13 cellular contexts compared by ENCODE assay signal in the genomic region with DNA sequence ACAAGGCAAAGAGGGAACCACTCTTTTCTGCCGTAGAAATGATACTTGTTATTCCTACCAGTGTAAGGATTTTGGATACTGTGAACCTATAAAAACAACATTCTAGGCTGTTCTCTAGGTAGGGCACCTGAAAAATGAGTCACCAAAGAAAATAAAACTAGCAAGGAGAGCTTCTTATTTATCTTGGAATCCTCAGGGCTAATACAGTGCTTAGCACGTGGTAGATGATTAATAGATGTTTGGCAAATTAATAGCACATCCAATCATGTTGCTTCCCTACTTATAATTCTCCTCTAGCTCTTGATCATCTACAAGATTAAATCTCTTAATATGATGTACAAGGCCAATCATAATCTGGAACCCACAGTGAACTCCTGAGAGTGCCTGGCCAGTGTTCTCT.
DNase-seq lines count a peak whose midpoint lies in the region; ATAC-seq and TF ChIP-seq lines count a peak whose summit lies in the region.
"Had no signal": no experiment of that assay in that cellular context is flagged by ENCODE, and none has a peak within 500 bp of the region (broad histone marks: within the 10 kb centered on the region; RNA-seq: fewer than 3 reads in every experiment).

No MANE protein-coding gene starts in this region.

- peaks cover 90% of the 10 kb centered on the region for H3K4me1 Mint-ChIP-seq in CD4-positive, alpha-beta T cell (ENCODE audit: low read depth)
- H3K4me1 Mint-ChIP-seq in naive thymus-derived CD4-positive, alpha-beta T cell, result peaks cover 58 to 95% (median 87%) of the 10 kb centered on the region in 7 donors

- H2AFZ ChIP-seq in IMR-90 (replicated peaks; ENCODE audit: low read length, poor library complexity) (no peak overlapping the region), mammary epithelial cell (ENCODE audit: low read depth, low read length) (no peak overlapping the region)

- H3K36me3 ChIP-seq in IMR-90 (ENCODE audit: control insufficient read depth, insufficient read depth, low read length) (peaks cover under 1% of the 10 kb centered on the region; the same call in 1 of the 2 replicates), mammary epithelial cell (ENCODE audit: insufficient read depth, low read length) (no peaks in the 10 kb centered on the region)
- no peaks in the 10 kb centered on the region for H3K36me3 ChIP-seq in naive thymus-derived CD4-positive, alpha-beta T cell (ENCODE audit: control insufficient read depth in 2 of 3, insufficient read depth in 3 of 3, low read length in 3 of 3)

- POLR2A ChIA-PET in CD4-positive, alpha-beta T cell (lab: Charles Lee), result interaction anchor here (1.0 to 1.7 kb wide), 2 partner anchors 16 to 75 kb away, joined by 4 to 5 read pairs; no protein-coding TSS in a partner anchor
- POLR2A ChIA-PET in IMR-90 (lab: Charles Lee; ENCODE audit: unreplicated experiment), result interaction anchor here (1.1 kb wide), 1 partner anchor 73 kb away, joined by 3 read pairs; a partner anchor contains a TSS
- POLR2A ChIA-PET in naive thymus-derived CD4-positive, alpha-beta T cell (lab: Charles Lee), result interaction anchor here (0.7 to 1.0 kb wide), 2 partner anchors 12 to 124 kb away, joined by 3 read pairs; no protein-coding TSS in a partner anchor

- no peak overlapping the region for H2AK5ac ChIP-seq in IMR-90 (ENCODE audit: low read depth, low read length)

- TF ChIP-seq POLR2A in IMR-90 (IDR thresholded peaks at IDR 0.05; ENCODE audit: low read depth, low read length), result no peak

- no peaks in the 10 kb centered on the region for H3K9me3 Mint-ChIP-seq in CD4-positive, alpha-beta T cell
- H3K9me3 Mint-ChIP-seq in naive thymus-derived CD4-positive, alpha-beta T cell, result peaks cover 0 to 1% (median 0%) of the 10 kb centered on the region in 11 donors

- no peak overlapping the region for H3K14ac ChIP-seq in IMR-90 (replicated peaks; ENCODE audit: low read depth, low read length)

- H3K4me1 ChIP-seq in IMR-90 (ENCODE audit: control insufficient read depth, insufficient read depth, low read length) (peaks cover 27% of the 10 kb centered on the region), mammary epithelial cell (ENCODE audit: insufficient read depth, low read length) (peaks cover 36% of the 10 kb centered on the region)
- peaks cover 38 to 58% of the 10 kb centered on the region in 2 donors for H3K4me1 ChIP-seq in naive thymus-derived CD4-positive, alpha-beta T cell (ENCODE audit: control insufficient read depth in 2 of 2, insufficient read depth in 2 of 2, low read length in 2 of 2)

- no peak overlapping the region for H3K4me3 Mint-ChIP-seq in CD4-positive, alpha-beta T cell
- H3K4me3 Mint-ChIP-seq in naive thymus-derived CD4-positive, alpha-beta T cell, result peak overlapping the region in 7 of 10 donors; percentile 20 to 64 (median 56)

- no peak overlapping the region for H3K4me3 ChIP-seq in IMR-90 (ENCODE audit: insufficient read depth, low read depth, low read length)
- H3K4me3 ChIP-seq in mammary epithelial cell (replicated peaks in 1 of 3; ENCODE audit: insufficient read depth in 1 of 3, low read depth in 2 of 3, low read length in 3 of 3), result no peak overlapping the region
- no peak overlapping the region for H3K4me3 ChIP-seq in naive thymus-derived CD4-positive, alpha-beta T cell (ENCODE audit: low read length)
- H3K4me3 ChIP-seq: smooth muscle cell had no signal

- H2BK15ac ChIP-seq in IMR-90 (ENCODE audit: low read depth, low read length), result no peak overlapping the region

- H2AK9ac ChIP-seq in IMR-90 (replicated peaks; ENCODE audit: low read depth, low read length, poor library complexity), result no peak overlapping the region

- intact Hi-C loops in CD4-positive, alpha-beta T cell (cut with DNase I, micrococcal nuclease), result loop anchor here in 1 of 2 experiments (2.0 to 5.0 kb wide), 2 partner anchors 18 to 133 kb away; a partner anchor contains a TSS
- intact Hi-C loops in IMR-90 (cut with micrococcal nuclease) (no loop called here), mammary epithelial cell (cut with micrococcal nuclease) (loop anchor here (10.0 kb wide), 1 partner anchor 254 kb away; a partner anchor contains a TSS)
- intact Hi-C loops in naive thymus-derived CD4-positive, alpha-beta T cell (cut with micrococcal nuclease), result loop anchor here in 1 of 2 donors (5.0 kb wide), 1 partner anchor 72 kb away; a partner anchor contains a TSS

- no peak overlapping the region for H3K4ac ChIP-seq in IMR-90 (ENCODE audit: low read depth, low read length)

- no peak overlapping the region for H3K18ac ChIP-seq in IMR-90 (ENCODE audit: low read depth, low read length)

- H3K27me3 ChIP-seq in CD4-positive, alpha-beta T cell (ENCODE audit: control insufficient read depth, insufficient read depth, low read length), result no peaks in the 10 kb centered on the region
- no peaks in the 10 kb centered on the region for H3K27me3 ChIP-seq in IMR-90 (ENCODE audit: control insufficient read depth, insufficient read depth, low read length)
- no peaks in the 10 kb centered on the region for H3K27me3 ChIP-seq in mammary epithelial cell (ENCODE audit: insufficient read depth, low read length)
- no peaks in the 10 kb centered on the region for H3K27me3 ChIP-seq in naive thymus-derived CD4-positive, alpha-beta T cell (ENCODE audit: control insufficient read depth in 2 of 2, insufficient read depth in 2 of 2, low read length in 2 of 2)

- H4K8ac ChIP-seq in IMR-90 (ENCODE audit: low read depth in 2 of 2, low read length in 2 of 2), result no peak overlapping the region

- peaks cover 40% of the 10 kb centered on the region for H3K9me1 ChIP-seq in IMR-90 (ENCODE audit: insufficient read depth, low read length)

- H3K27ac Mint-ChIP-seq in CD4-positive, alpha-beta T cell, result peak overlapping the region; percentile 86
- H3K27ac Mint-ChIP-seq in naive thymus-derived CD4-positive, alpha-beta T cell, result peak overlapping the region in 8 of 9 donors; percentile 57 to 94 (median 80)

- H3K56ac ChIP-seq in IMR-90 (ENCODE audit: extremely low read depth, insufficient read depth, low read length), result no peak overlapping the region

- no peak overlapping the region for H2BK5ac ChIP-seq in IMR-90 (ENCODE audit: low read depth, low read length, poor library complexity, severe bottlenecking)

- no peak overlapping the region for H3K4me2 ChIP-seq in IMR-90 (ENCODE audit: low read depth, low read length)
- peak overlapping the region; percentile 39 for H3K4me2 ChIP-seq in mammary epithelial cell (ENCODE audit: insufficient read depth, low read depth, low read length)
- H3K4me2 ChIP-seq: smooth muscle cell had no signal

- no peak overlapping the region for H2BK120ac ChIP-seq in IMR-90 (ENCODE audit: low read depth, low read length)

- H4K5ac ChIP-seq in IMR-90 (ENCODE audit: low read depth, low read length), result no peak overlapping the region

- H3K36me3 Mint-ChIP-seq in CD4-positive, alpha-beta T cell (ENCODE audit: low read depth), result peaks cover 46% of the 10 kb centered on the region
- peaks cover 3 to 8% (median 5%) of the 10 kb centered on the region in 5 donors for H3K36me3 Mint-ChIP-seq in naive thymus-derived CD4-positive, alpha-beta T cell

- H3K27me3 Mint-ChIP-seq in CD4-positive, alpha-beta T cell, result no peaks in the 10 kb centered on the region
- no peaks in the 10 kb centered on the region for H3K27me3 Mint-ChIP-seq in naive thymus-derived CD4-positive, alpha-beta T cell

- no CpG with 5 or more reads among the region's 2 CpGs for WGBS in IMR-90 (ENCODE audit: extremely low coverage in 2 of 2, insufficient read length in 1 of 2), 2 experiments
- 25% methylated on average over 2 of the region's 2 CpGs for WGBS in mammary epithelial cell (ENCODE audit: low coverage, missing lambda C conversion rate)

- CTCF ChIA-PET in CD4-positive, alpha-beta T cell (lab: Charles Lee), result interaction anchor here (1.0 kb wide), 2 partner anchors 11 to 73 kb away, joined by 3 to 4 read pairs; a partner anchor contains a TSS
- CTCF ChIA-PET in IMR-90 (lab: Yijun Ruan, JAX), result interaction anchor here (0.6 kb wide), 1 partner anchor 19 kb away, joined by 3 read pairs; no protein-coding TSS in a partner anchor
- CTCF ChIA-PET in mammary epithelial cell (lab: Charles Lee; ENCODE audit: low non-redundant PET), result no interaction called here
- CTCF ChIA-PET in naive thymus-derived CD4-positive, alpha-beta T cell (lab: Charles Lee), result interaction anchor here (0.7 to 1.0 kb wide), 3 partner anchors 10 to 154 kb away, joined by 3 read pairs; no protein-coding TSS in a partner anchor

- H4K91ac ChIP-seq in IMR-90 (ENCODE audit: insufficient read depth, low read depth, low read length), result no peak overlapping the region

- no peak overlapping the region for H3K9ac ChIP-seq in IMR-90 (ENCODE audit: low read depth, low read length)
- H3K9ac ChIP-seq in mammary epithelial cell (ENCODE audit: insufficient read depth, low read length), result no peak overlapping the region

- no TSS peak for BruUV-seq in IMR-90 (replicated peaks; lab: Mats Ljungman, UMichigan)
- no TSS peak for BruUV-seq in mammary epithelial cell (replicated peaks; lab: Mats Ljungman, UMichigan)

- H2BK20ac ChIP-seq in IMR-90 (ENCODE audit: low read depth, low read length), result no peak overlapping the region

- no peak for ATAC-seq in CD4-positive, alpha-beta T cell (ENCODE audit: poor library complexity)
- ATAC-seq in IMR-90 (ENCODE audit: low read depth), result no peak
- ATAC-seq in naive thymus-derived CD4-positive, alpha-beta T cell, result no peak
- ATAC-seq: Panc1, SK-N-SH treated with all-trans-retinoic acid at 6 μM for 48 hours had no signal

- dilution Hi-C loops in IMR-90 (cut with HindIII; ENCODE audit: low sequenced_read_pairs, unreplicated experiment), result no loop called here
- dilution Hi-C loops in mammary epithelial cell (cut with HindIII; ENCODE audit: low sequenced_read_pairs), result loop anchor here (25.0 kb wide), 1 partner anchor 142 kb away; no protein-coding TSS in a partner anchor

- no peak for DNase-seq in CD4-positive, alpha-beta T cell
- DNase-seq in IMR-90 (no peak), mammary epithelial cell (peak; percentile 83), OCI-M1 (lab: John Stamatoyannopoulos, UW) (no peak), H4 (ENCODE audit: low spot score) (no peak), CD1c-positive myeloid dendritic cell (ENCODE audit: extremely low spot score) (no peak)
- no peak for DNase-seq in naive thymus-derived CD4-positive, alpha-beta T cell
- DNase-seq: activated effector memory CD4-positive, alpha-beta T cell treated with anti-CD3 and anti-CD28 coated beads, Interleukin-2, amount 50 U/mL, for 16 hours; DMS79; NCI-H1436 treated with DMSO at 0.1 percent for 48 hours had no signal

- peak overlapping the region; percentile 8 for H3K27ac ChIP-seq in CD4-positive, alpha-beta T cell (ENCODE audit: low read depth, low read length)
- H3K27ac ChIP-seq in IMR-90 (ENCODE audit: insufficient read depth, low read length) (no peak overlapping the region), mammary epithelial cell (ENCODE audit: insufficient read depth, low read depth, low read length) (no peak overlapping the region)
- H3K27ac ChIP-seq in naive thymus-derived CD4-positive, alpha-beta T cell (ENCODE audit: low read depth, low read length), result peak overlapping the region; percentile 16

- H4K20me1 ChIP-seq in IMR-90 (ENCODE audit: insufficient read depth, low read length) (peaks cover 66% of the 10 kb centered on the region), mammary epithelial cell (ENCODE audit: insufficient read depth, low read length) (no peaks in the 10 kb centered on the region)

- no peak for TF ChIP-seq CTCF in CD4-positive, alpha-beta T cell (IDR thresholded peaks at IDR 0.05)
- TF ChIP-seq CTCF in IMR-90 (conservative IDR thresholded peaks at IDR 0.05; ENCODE audit: low read depth, low read length), result no peak
- TF ChIP-seq CTCF in mammary epithelial cell (conservative IDR thresholded peaks at IDR 0.05 in 1 of 2, IDR thresholded peaks at IDR 0.05 in 1 of 2; ENCODE audit: extremely low read depth in 1 of 2, insufficient read depth in 1 of 2, low read depth in 1 of 2, low read length in 2 of 2), result no peak

- H3K9me3 ChIP-seq in CD4-positive, alpha-beta T cell (ENCODE audit: control insufficient read depth, low read length), result no peaks in the 10 kb centered on the region
- H3K9me3 ChIP-seq in IMR-90 (ENCODE audit: control insufficient read depth, insufficient read depth, low read length) (no peaks in the 10 kb centered on the region), mammary epithelial cell (replicated peaks; ENCODE audit: insufficient read depth, low read length) (no peaks in the 10 kb centered on the region)
- H3K9me3 ChIP-seq in naive thymus-derived CD4-positive, alpha-beta T cell (ENCODE audit: control insufficient read depth in 2 of 3, low read length in 3 of 3), result no peaks in the 10 kb centered on the region

- peaks cover 67% of the 10 kb centered on the region for H3K79me2 ChIP-seq in mammary epithelial cell (ENCODE audit: insufficient read depth, low read length)

- in situ Hi-C loops in IMR-90 (cut with MboI; ENCODE audit: low sequenced_read_pairs), result no loop called here
- in situ Hi-C loops in mammary epithelial cell (cut with MboI; ENCODE audit: low sequenced_read_pairs in 2 of 2), result no loop called here

- peaks cover 58 to 94% of the 10 kb centered on the region in 2 experiments for H3K79me1 ChIP-seq in IMR-90 (ENCODE audit: low read depth in 1 of 2, low read length in 2 of 2)

- H3K23ac ChIP-seq in IMR-90 (ENCODE audit: low read depth, low read length), result peak overlapping the region; percentile 30; the same call in 1 of the 2 replicates

- TF ChIP-seq RAD21 in IMR-90 (IDR thresholded peaks at IDR 0.05; ENCODE audit: low read length), result no peak

Comparison
In these comparisons a context has a peak if more than half of its experiments do, and no peak if none do; other contexts are left out.
1. H3K27ac ChIP-seq: peak in CD4-positive, alpha-beta T cell (single experiment) and naive thymus-derived CD4-positive, alpha-beta T cell (single experiment); none in IMR-90 (single experiment) and mammary epithelial cell (single experiment).